ENCODE assay signal across 8 cellular contexts in the genomic region with DNA sequence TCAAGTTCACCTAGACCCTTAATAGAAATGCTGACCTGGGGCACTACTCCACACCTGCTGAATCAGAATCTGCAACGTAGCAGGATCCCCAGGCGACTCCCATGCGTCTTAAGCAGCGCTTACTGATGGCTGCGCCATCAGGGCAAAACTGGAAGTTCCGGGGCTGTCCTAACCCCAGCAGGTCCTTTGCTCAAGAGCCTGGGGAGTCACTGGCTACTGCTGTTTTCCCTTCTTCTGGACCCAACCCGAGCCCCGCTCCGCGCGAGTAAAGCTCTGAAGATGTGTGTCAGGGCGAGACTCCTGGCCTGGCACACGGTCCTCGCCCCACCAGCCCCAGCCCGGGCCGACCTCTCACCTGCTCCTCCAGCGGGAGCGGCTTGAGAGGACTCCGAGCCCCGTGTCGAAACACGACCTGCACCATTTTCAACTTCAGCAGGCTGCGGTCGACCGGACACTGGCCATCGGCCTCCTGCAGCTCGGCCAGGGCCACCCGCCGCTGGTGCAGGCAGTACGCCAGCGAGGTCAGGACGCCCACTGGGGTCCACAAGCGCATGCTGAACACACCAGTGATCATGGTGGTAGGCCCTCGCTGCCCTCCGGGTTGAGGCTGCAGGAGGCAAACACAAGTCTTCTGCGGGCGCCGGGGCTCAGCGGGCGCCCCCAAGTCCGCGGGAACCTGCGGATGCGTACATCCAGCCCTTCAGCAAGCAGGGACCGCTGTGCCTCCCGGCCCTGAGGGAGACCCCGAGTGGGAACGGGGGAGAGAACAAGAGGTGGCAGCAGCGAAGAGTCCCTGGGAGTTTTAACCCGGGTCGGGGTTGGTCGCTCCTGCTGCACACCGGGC. TPM values are rescaled to one million over a fixed set of nuclear protein-coding genes. Genes with fewer than 3 reads are reported as not detected.
A peak's percentile ranks its signal among the peaks of the same experiment; 100 is the strongest.
DNase-seq lines count a peak whose midpoint lies in the region; ATAC-seq, FAIRE-seq and TF ChIP-seq lines count a peak whose summit lies in the region.

No MANE protein-coding gene starts in this region.

- peaks cover 36% of the 10 kb centered on the region for H3K79me2 ChIP-seq in ACC112 (ENCODE audit: control insufficient read depth, insufficient read depth, low read length, unreplicated experiment)

- peak overlapping the region; percentile 91 for H3K4me3 ChIP-seq in ACC112 (ENCODE audit: low read depth, low read length)
- H3K4me3 ChIP-seq in epithelial cell of proximal tubule (ENCODE audit: low read depth, low read length): peak overlapping the region; percentile 65
- H3K4me3 ChIP-seq in mucosa of rectum (ENCODE audit: low read length in 2 of 2): peak overlapping the region; percentile 82 to 92

- H3K27me3 ChIP-seq in ACC112 (ENCODE audit: insufficient read depth, low read length) (no peaks in the 10 kb centered on the region), mucosa of rectum (ENCODE audit: control insufficient read depth in 2 of 2, insufficient read depth in 2 of 2, low read length in 2 of 2) (no peaks in the 10 kb centered on the region)

- peak overlapping the region; percentile 84 for H2AFZ ChIP-seq in ACC112 (ENCODE audit: low read length, unreplicated experiment)

- H3K4me1 ChIP-seq in ACC112 (ENCODE audit: control insufficient read depth, insufficient read depth, low read length, unreplicated experiment) (peaks cover 21% of the 10 kb centered on the region), mucosa of rectum (ENCODE audit: control insufficient read depth in 2 of 2, insufficient read depth in 2 of 2, low read length in 2 of 2) (peaks cover 7% of the 10 kb centered on the region in 2 donors)

- H3K36me3 ChIP-seq in ACC112 (ENCODE audit: insufficient read depth, low read length) (no peaks in the 10 kb centered on the region), mucosa of rectum (ENCODE audit: control insufficient read depth in 2 of 2, insufficient read depth in 2 of 2, low read length in 2 of 2) (no peaks in the 10 kb centered on the region)

- DNase-seq in GM18507 (ENCODE audit: extremely low spot score, insufficient read length, low read depth) (peak; percentile 5), NCI-H460 (ENCODE audit: extremely low read depth, low read depth) (peak; percentile 43), epithelial cell of proximal tubule (ENCODE audit: low read depth) (no peak)
- DNase-seq in activated CD8-positive, alpha-beta memory T cell treated with anti-CD3 and anti-CD28 coated beads for 48 hours (ENCODE audit: low read depth in 2 of 3, low spot score in 2 of 3): peak; percentile 6 to 32 (median 19)
- peak; percentile 55 for DNase-seq in stimulated activated naive CD8-positive, alpha-beta T cell treated with anti-CD3 and anti-CD28 coated beads, Interleukin-15, Interleukin-2, amounts not matched to agents 100 U/mL and 50 U/mL, for 24 hours

- FAIRE-seq in GM18507 (lab: Jason Lieb, UNC): peak; percentile 12

- peak; percentile 38 for ATAC-seq in HG02973 (IDR thresholded peaks at IDR 0.05; ENCODE audit: unreplicated experiment)
- peak; percentile 52 for ATAC-seq in stimulated activated naive CD8-positive, alpha-beta T cell treated with anti-CD3 and anti-CD28 coated beads, Interleukin-15, Interleukin-2, amounts not matched to agents 100 U/mL and 50 U/mL, for 24 hours

- H3K27ac ChIP-seq in ACC112 (ENCODE audit: low read depth, low read length) (no peak overlapping the region), mucosa of rectum (ENCODE audit: low read depth in 2 of 2, low read length in 2 of 2) (peak overlapping the region; percentile 78 to 84)

- H3K9me3 ChIP-seq in mucosa of rectum (ENCODE audit: control insufficient read depth in 2 of 2, low read length in 2 of 2): no peaks in the 10 kb centered on the region

- no peak for TF ChIP-seq CTCF in epithelial cell of proximal tubule (conservative IDR thresholded peaks at IDR 0.05; ENCODE audit: low read depth, low read length)

- H3K9ac ChIP-seq in mucosa of rectum (ENCODE audit: low read depth in 1 of 2, low read length in 2 of 2): peak overlapping the region; percentile 78 to 84

RNA-seq across cellular contexts. Expression of gene ACP6, which starts 0.6 kb away (rescaled TPM):
- 18.6 and 30.0 TPM in 2 replicates for total RNA-seq in NCI-H460 (2014; rRNA removed; shearing (Covaris generic))
- polyA plus RNA-seq in NCI-H460 (2014; cell fraction: nucleus; rRNA removed): 29.2 and 37.4 TPM in 2 replicates
- total RNA-seq in epithelial cell of proximal tubule: 6.9 and 11.9 TPM in 2 replicates
